Comparison of ENCODE assay signal across 21 cellular contexts in genomic region chr10:15341502-15342128, GRCh38.
"Had no signal": no experiment of that assay in that cellular context is flagged by ENCODE, and none has a peak within 500 bp of the region (broad histone marks: within the 10 kb centered on the region; RNA-seq: fewer than 3 reads in every experiment).

No MANE protein-coding gene starts in this region.

- H3K4me1 Mint-ChIP-seq: stimulated activated memory B cell treated with anti-CD40 and anti-IgM and Interleukin-4, amounts not matched to agents 10 μg/mL and 1 μg/mL and 100 μg/mL, for 72 hours had no signal

- H3K9ac ChIP-seq: parathyroid adenoma had no signal

- H3K27ac ChIP-seq: foreskin keratinocyte, hepatocyte, parathyroid adenoma, psoas muscle, spleen, tibial artery, upper lobe of right lung had no signal

- H3K36me3 ChIP-seq: spleen, tibial artery, upper lobe of right lung had no signal

- DNase-seq: effector memory CD8-positive, alpha-beta T cell; erythroblast; foreskin keratinocyte; left colon; mammary epithelial cell; occipital lobe; psoas muscle; retina; spleen; stimulated activated CD4-positive, alpha-beta T cell treated with anti-CD3 and anti-CD28 coated beads, Interleukin-15, amount 100 ng/mL, for 24 hours; stimulated activated CD4-positive, alpha-beta T cell treated with anti-CD3 and anti-CD28 coated beads, Interleukin-1b, Interleukin-23, amount 100 ng/mL, for 48 hours; stimulated activated CD4-positive, alpha-beta T cell treated with anti-CD3 and anti-CD28 coated beads, Interleukin-4, amount 100 ng/mL, for 24 hours; upper lobe of right lung had no signal

- H3K27me3 Mint-ChIP-seq: stimulated activated naive CD8-positive, alpha-beta T cell treated with anti-CD3 and anti-CD28 coated beads, Interleukin-15, Interleukin-2, amounts not matched to agents 100 ng/mL and 50 ng/mL, for 24 hours had no signal

- H3K27me3 ChIP-seq: foreskin keratinocyte, hepatocyte, tibial artery, upper lobe of right lung had no signal

- H3K4me3 Mint-ChIP-seq: effector memory CD8-positive, alpha-beta T cell; mesothelial cell of epicardium; natural killer cell treated with Interleukin-12 subunit alpha and Interleukin-12 subunit beta and Interleukin-15 and Interleukin-18, amount 100 ng/mL, for 72 hours; stimulated activated memory B cell treated with anti-CD40 and anti-IgM and Interleukin-4, amounts not matched to agents 10 μg/mL and 1 μg/mL and 100 μg/mL, for 72 hours; stimulated activated naive CD8-positive, alpha-beta T cell treated with anti-CD3 and anti-CD28 coated beads, Interleukin-15, Interleukin-2, amounts not matched to agents 100 ng/mL and 50 ng/mL, for 24 hours had no signal

- H3K36me3 Mint-ChIP-seq: mesothelial cell of epicardium; natural killer cell treated with Interleukin-12 subunit alpha and Interleukin-12 subunit beta and Interleukin-15 and Interleukin-18, amount 100 ng/mL, for 72 hours; stimulated activated memory B cell treated with anti-CD40 and anti-IgM and Interleukin-4, amounts not matched to agents 10 μg/mL and 1 μg/mL and 100 μg/mL, for 72 hours had no signal

- H3K4me1 ChIP-seq: foreskin keratinocyte, parathyroid adenoma, psoas muscle, tibial artery, upper lobe of right lung had no signal

- H3K4me2 ChIP-seq: hepatocyte had no signal

- H3K4me3 ChIP-seq: hepatocyte, psoas muscle, spleen, tibial artery, upper lobe of right lung had no signal

- H3K9me3 ChIP-seq: psoas muscle, spleen, tibial artery, upper lobe of right lung had no signal

- ATAC-seq: effector memory CD8-positive, alpha-beta T cell; foreskin keratinocyte; left colon; natural killer cell treated with Interleukin-12 subunit alpha and Interleukin-12 subunit beta and Interleukin-15 and Interleukin-18, amount 100 ng/mL, for 72 hours; psoas muscle; sciatic nerve; stimulated activated memory B cell treated with anti-CD40 and anti-IgM and Interleukin-4, amounts not matched to agents 10 μg/mL and 1 μg/mL and 100 μg/mL, for 72 hours; upper lobe of right lung had no signal

- H3K9me3 Mint-ChIP-seq: effector memory CD8-positive, alpha-beta T cell; mesothelial cell of epicardium; natural killer cell treated with Interleukin-12 subunit alpha and Interleukin-12 subunit beta and Interleukin-15 and Interleukin-18, amount 100 ng/mL, for 72 hours; stimulated activated memory B cell treated with anti-CD40 and anti-IgM and Interleukin-4, amounts not matched to agents 10 μg/mL and 1 μg/mL and 100 μg/mL, for 72 hours; stimulated activated naive CD8-positive, alpha-beta T cell treated with anti-CD3 and anti-CD28 coated beads, Interleukin-15, Interleukin-2, amounts not matched to agents 100 ng/mL and 50 ng/mL, for 24 hours had no signal

- H3K27ac Mint-ChIP-seq: effector memory CD8-positive, alpha-beta T cell; mesothelial cell of epicardium; natural killer cell treated with Interleukin-12 subunit alpha and Interleukin-12 subunit beta and Interleukin-15 and Interleukin-18, amount 100 ng/mL, for 72 hours; stimulated activated memory B cell treated with anti-CD40 and anti-IgM and Interleukin-4, amounts not matched to agents 10 μg/mL and 1 μg/mL and 100 μg/mL, for 72 hours; stimulated activated naive CD8-positive, alpha-beta T cell treated with anti-CD3 and anti-CD28 coated beads, Interleukin-15, Interleukin-2, amounts not matched to agents 100 ng/mL and 50 ng/mL, for 24 hours had no signal
